ENCODE assay signal across 5 cellular contexts in the genomic region with DNA sequence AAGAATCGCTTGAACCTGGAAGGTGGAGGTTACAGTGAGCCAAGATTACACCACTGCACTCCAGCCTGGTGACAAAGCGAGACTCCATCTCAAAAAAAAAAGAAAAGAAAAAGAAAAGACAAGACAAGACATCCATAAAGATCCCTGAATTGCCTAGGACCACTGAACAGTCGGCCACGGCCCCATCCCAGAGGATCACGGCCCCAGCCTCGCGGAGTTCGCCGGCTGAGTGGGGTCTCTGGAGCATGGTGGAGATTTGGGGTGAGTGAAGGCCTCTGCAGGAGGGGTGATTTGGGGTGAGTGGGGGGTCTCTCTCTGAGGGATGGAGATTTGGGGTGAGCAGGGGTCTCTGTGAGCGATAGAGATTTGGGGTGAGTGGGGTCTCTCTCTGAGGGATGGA. TPM values are rescaled to one million over a fixed set of nuclear protein-coding genes. Genes with fewer than 3 reads are reported as not detected.
"Had no signal": no experiment of that assay in that cellular context is flagged by ENCODE, and none has a peak within 500 bp of the region (broad histone marks: within the 10 kb centered on the region; RNA-seq: fewer than 3 reads in every experiment).

No MANE protein-coding gene starts in this region.

RNA-seq across cellular contexts. Expression of a gene that starts 28.1 kb away (rescaled TPM):
- total RNA-seq: ascending aorta, dermis blood vessel endothelial cell, foreskin keratinocyte had no signal
- polyA plus RNA-seq: foreskin keratinocyte had no signal

RNA-seq across cellular contexts. Expression of a gene that starts 28.1 kb away (rescaled TPM):
- total RNA-seq: cardiac muscle cell, dermis blood vessel endothelial cell, foreskin keratinocyte, gastrocnemius medialis had no signal
- polyA plus RNA-seq: cardiac muscle cell, foreskin keratinocyte had no signal
